ENCODE assay signal across 1 cellular context in the genomic region with DNA sequence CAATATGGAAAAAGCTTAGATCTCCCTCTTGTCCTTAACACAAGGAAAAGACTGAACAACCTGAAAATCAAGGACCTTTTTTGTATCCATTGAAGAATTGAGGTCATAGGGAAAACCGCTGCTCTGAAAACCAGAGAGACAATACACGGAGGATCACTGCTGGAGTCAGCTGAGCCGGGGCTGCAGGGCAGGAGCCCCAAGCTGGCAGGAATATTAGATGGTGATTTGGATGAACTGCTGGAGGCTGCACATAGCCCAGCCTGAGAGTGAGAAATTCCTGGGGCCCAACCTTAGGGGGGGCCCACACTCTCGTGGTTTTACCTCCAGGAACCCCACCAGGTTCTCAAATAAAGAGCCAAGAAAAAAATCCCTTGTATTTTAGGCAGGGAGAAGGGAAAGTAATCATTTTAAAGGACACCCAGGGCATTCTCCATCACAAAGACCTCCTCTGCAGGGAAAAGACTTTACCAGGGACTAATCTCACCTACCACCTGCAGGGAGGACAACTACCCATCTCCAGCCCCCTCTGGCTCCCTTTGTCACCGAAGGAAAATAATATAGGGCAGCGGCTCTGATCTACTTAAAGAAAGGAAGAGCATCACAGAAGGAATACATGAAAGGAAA.
TF ChIP-seq lines count a peak whose summit lies in the region.

No MANE protein-coding gene starts in this region.

TF ChIP-seq in H1, 55 proteins besides CTCF, POLR2A, EP300 and RAD21 (continued from another document):
- TF ChIP-seq TAF1 (IDR thresholded peaks at IDR 0.05; ENCODE audit: low read depth, low read length) = no peak
- TF ChIP-seq TAF7 (optimal IDR thresholded peaks at IDR 0.05; ENCODE audit: borderline replicate concordance, low read depth, low read length) = no peak
- 0 out of 2 replicates have a peak, but pooled peaks have one; percentile 30 for TF ChIP-seq TCF12 (IDR thresholded peaks at IDR 0.05; ENCODE audit: low read depth, low read length)
- no peak for TF ChIP-seq FOSL1 (IDR thresholded peaks at IDR 0.05; ENCODE audit: insufficient read depth, low read depth, low read length)
- peak; percentile 74 for TF ChIP-seq CHD7 (IDR thresholded peaks at IDR 0.05; ENCODE audit: insufficient replicate concordance, low read length)
- peak; percentile 72 for TF ChIP-seq SP1 (IDR thresholded peaks at IDR 0.05; ENCODE audit: low read depth, low read length)
- TF ChIP-seq POU5F1 (IDR thresholded peaks at IDR 0.05; ENCODE audit: low read depth, low read length) = peak; percentile 71; the same call in 1 of the 2 replicates
- no peak for TF ChIP-seq GABPA (IDR thresholded peaks at IDR 0.05; ENCODE audit: borderline replicate concordance, insufficient read depth, low read length)
- TF ChIP-seq, protein P1, sequence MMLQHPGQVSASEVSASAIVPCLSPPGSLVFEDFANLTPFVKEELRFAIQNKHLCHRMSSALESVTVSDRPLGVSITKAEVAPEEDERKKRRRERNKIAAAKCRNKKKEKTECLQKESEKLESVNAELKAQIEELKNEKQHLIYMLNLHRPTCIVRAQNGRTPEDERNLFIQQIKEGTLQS (IDR thresholded peaks at IDR 0.05; ENCODE audit: insufficient read depth, low read depth, low read length) = no peak
- no peak for TF ChIP-seq CEBPB (IDR thresholded peaks at IDR 0.05; ENCODE audit: low read depth, low read length)
